In genomic region chr19:5799247-5800241, GRCh38 we compare ENCODE assay signal across 1 cellular context.
A peak's percentile ranks its signal among the peaks of the same experiment; 100 is the strongest.
TF ChIP-seq lines count a peak whose summit lies in the region.

No MANE protein-coding gene starts in this region.

TF ChIP-seq in K562, 482 proteins besides CTCF, POLR2A, EP300 and RAD21 (continued from another document and continues in another):
- no peak for TF ChIP-seq CTCFL (IDR thresholded peaks at IDR 0.05; ENCODE audit: borderline replicate concordance, insufficient read depth, low read depth, low read length, poor library complexity, severe bottlenecking)
- TF ChIP-seq TEAD1 (CRISPR knock-in tag; IDR thresholded peaks at IDR 0.05), result peak; percentile 79 to 82; a peak in 3 of 4 replicates
- TF ChIP-seq GABPB2 (CRISPR knock-in tag; conservative IDR thresholded peaks at IDR 0.05), result no peak
- no peak for TF ChIP-seq THAP12 (CRISPR knock-in tag; IDR thresholded peaks at IDR 0.05)
- TF ChIP-seq ZFPM2 (CRISPR knock-in tag; IDR thresholded peaks at IDR 0.05), result no peak
- TF ChIP-seq JUNB (CRISPR knock-in tag; conservative IDR thresholded peaks at IDR 0.05), result no peak
- no peak for TF ChIP-seq ZNF592 (IDR thresholded peaks at IDR 0.05)
- TF ChIP-seq ZNF507 (tag; conservative IDR thresholded peaks at IDR 0.05), result no peak
- no peak for TF ChIP-seq ZNF212 (CRISPR knock-in tag; IDR thresholded peaks at IDR 0.05)
- TF ChIP-seq ILF3 (IDR thresholded peaks at IDR 0.05; ENCODE audit: borderline replicate concordance), result no peak
- TF ChIP-seq NUFIP1 (IDR thresholded peaks at IDR 0.05; ENCODE audit: partially characterized antibody), result no peak
- TF ChIP-seq TEAD4 (IDR thresholded peaks at IDR 0.05; ENCODE audit: low read length), result peak; percentile 97
- TF ChIP-seq TEAD4 (CRISPR knock-in tag; IDR thresholded peaks at IDR 0.05; ENCODE audit: borderline replicate concordance), result 0 out of 2 replicates have a peak, but pooled peaks have one; percentile 52
- peak; percentile 97 for TF ChIP-seq ZNF589 (CRISPR knock-in tag; IDR thresholded peaks at IDR 0.05; ENCODE audit: low read depth)
- TF ChIP-seq CHD7 (IDR thresholded peaks at IDR 0.05; ENCODE audit: low read depth, low read length), result no peak
- TF ChIP-seq CTBP1 (IDR thresholded peaks at IDR 0.05; ENCODE audit: borderline replicate concordance), result peak; percentile 97
- TF ChIP-seq ID3 (CRISPR knock-in tag; IDR thresholded peaks at IDR 0.05), result no peak
- peak; percentile 80 for TF ChIP-seq ID3 (tag; IDR thresholded peaks at IDR 0.05)
- no peak for TF ChIP-seq FOXA1 (IDR thresholded peaks at IDR 0.05; ENCODE audit: borderline replicate concordance)
- TF ChIP-seq PREB (CRISPR knock-in tag; IDR thresholded peaks at IDR 0.05), result no peak
- peak; percentile 90 for TF ChIP-seq SOX6 (IDR thresholded peaks at IDR 0.05)
- TF ChIP-seq ZNF282 (CRISPR knock-in tag; IDR thresholded peaks at IDR 0.05), result no peak
- 0 out of 2 replicates have a peak, but pooled peaks have one; percentile 56 for TF ChIP-seq ZNF609 (CRISPR knock-in tag; IDR thresholded peaks at IDR 0.05; ENCODE audit: borderline replicate concordance)
- no peak for TF ChIP-seq EWSR1 (IDR thresholded peaks at IDR 0.05; ENCODE audit: borderline replicate concordance, low read depth, partially characterized antibody)
- TF ChIP-seq FOXM1 (IDR thresholded peaks at IDR 0.05; ENCODE audit: low read depth), result peak; percentile 90
- no peak for TF ChIP-seq FOXM1 (CRISPR knock-in tag; IDR thresholded peaks at IDR 0.05; ENCODE audit: low read depth)
